Comparison of ENCODE assay signal across 17 cellular contexts in the genomic region with DNA sequence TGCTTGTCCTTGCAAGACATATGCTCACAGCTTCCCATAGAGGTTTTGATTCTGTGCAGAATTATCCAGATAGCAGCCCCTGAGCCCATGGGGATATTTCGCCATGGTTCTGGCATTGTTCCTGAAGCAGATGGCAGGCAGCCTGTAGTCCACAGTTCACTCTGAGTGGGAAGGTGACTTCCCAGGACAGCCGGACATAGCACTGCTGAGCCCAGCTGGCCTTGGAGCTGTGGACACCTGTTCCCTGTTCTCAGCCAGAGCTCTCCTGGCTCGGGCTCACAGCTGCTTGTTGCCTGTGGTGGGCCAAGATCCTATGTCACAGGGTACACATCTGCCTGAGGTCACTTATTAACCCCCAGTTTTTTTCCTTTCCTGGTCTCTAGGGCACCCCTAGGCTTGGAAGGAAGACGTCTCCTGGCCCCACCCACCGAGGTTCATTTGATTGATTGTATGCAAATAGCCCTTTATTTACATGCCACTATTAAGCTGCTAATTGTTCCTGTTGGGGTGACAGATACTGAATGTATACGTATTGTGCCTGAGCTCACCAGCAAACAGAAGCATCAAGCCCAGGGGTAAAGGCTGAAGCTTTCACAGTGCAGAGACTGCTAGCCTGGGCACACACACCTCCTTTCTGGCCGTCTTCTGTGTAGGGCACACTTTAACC.
A peak's percentile ranks its signal among the peaks of the same experiment; 100 is the strongest.
DNase-seq lines count a peak whose midpoint lies in the region; ATAC-seq, FAIRE-seq and TF ChIP-seq lines count a peak whose summit lies in the region.
"Had no signal": no experiment of that assay in that cellular context is flagged by ENCODE, and none has a peak within 500 bp of the region (broad histone marks: within the 10 kb centered on the region; RNA-seq: fewer than 3 reads in every experiment).

No MANE protein-coding gene starts in this region.

- no peak for FAIRE-seq in GM19239 (lab: Jason Lieb, UNC)

- H3K4me3 Mint-ChIP-seq in nephron: no peak overlapping the region
- H3K4me3 Mint-ChIP-seq: stimulated activated memory B cell treated with anti-CD40 and anti-IgM and Interleukin-4, amounts not matched to agents 10 μg/mL and 1 μg/mL and 100 μg/mL, for 72 hours; T-cell had no signal

- H3K9me3 ChIP-seq in adrenal gland (replicated peaks in 1 of 3) (no peaks in the 10 kb centered on the region), gastroesophageal sphincter (no peaks in the 10 kb centered on the region), tibial artery (no peaks in the 10 kb centered on the region)

- peak overlapping the region in 2 of 3 experiments; percentile 31 to 38 for H3K27ac Mint-ChIP-seq in nephron
- H3K27ac Mint-ChIP-seq: stimulated activated memory B cell treated with anti-CD40 and anti-IgM and Interleukin-4, amounts not matched to agents 10 μg/mL and 1 μg/mL and 100 μg/mL, for 72 hours; T-cell had no signal

- intact Hi-C loops in adrenal gland (cut with DNase I) (no loop called here), tibial artery (cut with DNase I; ENCODE audit: low total_unique reads) (no loop called here)

- no peak for TF ChIP-seq EP300 in gastroesophageal sphincter (IDR thresholded peaks at IDR 0.05)

- H3K4me3 ChIP-seq in adrenal gland (no peak overlapping the region), gastroesophageal sphincter (no peak overlapping the region), tibial artery (no peak overlapping the region)

- H3K27me3 ChIP-seq in adrenal gland: no peaks in the 10 kb centered on the region
- H3K27me3 ChIP-seq in gastroesophageal sphincter: no peaks in the 10 kb centered on the region
- H3K27me3 ChIP-seq in tibial artery: no peaks in the 10 kb centered on the region

- H3K36me3 Mint-ChIP-seq in nephron (ENCODE audit: low read depth): peaks cover 76% of the 10 kb centered on the region

- peak; percentile 82 for ATAC-seq in gastroesophageal sphincter
- ATAC-seq: PC-3; stimulated activated memory B cell treated with anti-CD40 and anti-IgM and Interleukin-4, amounts not matched to agents 10 μg/mL and 1 μg/mL and 100 μg/mL, for 72 hours; T-cell had no signal

- H3K27ac ChIP-seq in adrenal gland (no peak overlapping the region), gastroesophageal sphincter (peak overlapping the region; percentile 87 to 91 (median 88)), tibial artery (peak overlapping the region; percentile 45 to 80)
- H3K27ac ChIP-seq: C4-2B had no signal

- TF ChIP-seq CTCF in adrenal gland (IDR thresholded peaks at IDR 0.05) (no peak), gastroesophageal sphincter (IDR thresholded peaks at IDR 0.05) (no peak), nephron (IDR thresholded peaks at IDR 0.05; ENCODE audit: unreplicated experiment in 3 of 3) (no peak), tibial artery (IDR thresholded peaks at IDR 0.05) (no peak)

- peaks cover 28% of the 10 kb centered on the region for H3K4me1 Mint-ChIP-seq in nephron

- 70 to 84% (median 73%) methylated on average over 6 to 7 of the region's 7 CpGs for WGBS in adrenal gland, 4 donors
- 24 to 29% methylated on average over 5 to 6 of the region's 7 CpGs for WGBS in gastroesophageal sphincter (ENCODE audit: low coverage in 1 of 2), 2 donors

- DNase-seq in adrenal gland (peak in 5 of 7 donors; percentile 10 to 56 (median 22)), tibial artery (peak in 1 of 2 donors; percentile 73), HUDEP-2 (lab: John Stamatoyannopoulos, UW; ENCODE audit: unreplicated experiment in 76 of 76) (no peak), AG08395 (ENCODE audit: low spot score) (no peak), GDM1 (lab: John Stamatoyannopoulos, UW) (no peak), GM19239 (ENCODE audit: insufficient read length, low spot score) (no peak)
- DNase-seq: activated CD4-positive, alpha-beta T cell treated with anti-CD3 and anti-CD28 coated beads for 48 hours; activated T-cell treated with anti-CD3 and anti-CD28 coated beads, Interleukin-2, amount 50 U/mL, for 48 hours; EL; NCI-H2227 treated with DMSO at 0.1 percent for 48 hours; PC-3; stimulated activated CD4-positive, alpha-beta T cell treated with anti-CD3 and anti-CD28 coated beads, Interleukin-2, amount 100 ng/mL, for 48 hours; T-cell had no signal

- no peak for TF ChIP-seq POLR2A in adrenal gland (IDR thresholded peaks at IDR 0.05)
- TF ChIP-seq POLR2A in gastroesophageal sphincter (IDR thresholded peaks at IDR 0.05): no peak

- no peaks in the 10 kb centered on the region for H3K27me3 Mint-ChIP-seq in nephron (ENCODE audit: low read depth)
- H3K27me3 Mint-ChIP-seq: stimulated activated memory B cell treated with anti-CD40 and anti-IgM and Interleukin-4, amounts not matched to agents 10 μg/mL and 1 μg/mL and 100 μg/mL, for 72 hours; T-cell had no signal

- no peaks in the 10 kb centered on the region for H3K9me3 Mint-ChIP-seq in nephron
- H3K9me3 Mint-ChIP-seq: stimulated activated memory B cell treated with anti-CD40 and anti-IgM and Interleukin-4, amounts not matched to agents 10 μg/mL and 1 μg/mL and 100 μg/mL, for 72 hours; T-cell had no signal

- no peaks in the 10 kb centered on the region for H3K4me1 ChIP-seq in adrenal gland (replicated peaks in 1 of 2)
- peaks cover 5 to 61% (median 17%) of the 10 kb centered on the region in 3 donors for H3K4me1 ChIP-seq in gastroesophageal sphincter
- peaks cover 0 to 69% (median 26%) of the 10 kb centered on the region in 4 donors for H3K4me1 ChIP-seq in tibial artery

- H3K36me3 ChIP-seq in adrenal gland (replicated peaks in 1 of 2) (peaks cover 0 to 23% of the 10 kb centered on the region in 2 donors), gastroesophageal sphincter (peaks cover 0 to 78% of the 10 kb centered on the region in 2 donors), tibial artery (peaks cover 60 to 81% (median 78%) of the 10 kb centered on the region in 3 donors)

Comparison
In these comparisons a context has a peak if more than half of its experiments do, and no peak if none do; other contexts are left out.
1. DNase-seq: peak in adrenal gland (5 of 7); none in HUDEP-2 (0 of 76), AG08395 (single experiment), GDM1 (single experiment) and GM19239 (single experiment).
2. H3K27ac ChIP-seq: peak in gastroesophageal sphincter (4 of 4) and tibial artery (2 of 2); none in adrenal gland (0 of 5).